In the genomic region with DNA sequence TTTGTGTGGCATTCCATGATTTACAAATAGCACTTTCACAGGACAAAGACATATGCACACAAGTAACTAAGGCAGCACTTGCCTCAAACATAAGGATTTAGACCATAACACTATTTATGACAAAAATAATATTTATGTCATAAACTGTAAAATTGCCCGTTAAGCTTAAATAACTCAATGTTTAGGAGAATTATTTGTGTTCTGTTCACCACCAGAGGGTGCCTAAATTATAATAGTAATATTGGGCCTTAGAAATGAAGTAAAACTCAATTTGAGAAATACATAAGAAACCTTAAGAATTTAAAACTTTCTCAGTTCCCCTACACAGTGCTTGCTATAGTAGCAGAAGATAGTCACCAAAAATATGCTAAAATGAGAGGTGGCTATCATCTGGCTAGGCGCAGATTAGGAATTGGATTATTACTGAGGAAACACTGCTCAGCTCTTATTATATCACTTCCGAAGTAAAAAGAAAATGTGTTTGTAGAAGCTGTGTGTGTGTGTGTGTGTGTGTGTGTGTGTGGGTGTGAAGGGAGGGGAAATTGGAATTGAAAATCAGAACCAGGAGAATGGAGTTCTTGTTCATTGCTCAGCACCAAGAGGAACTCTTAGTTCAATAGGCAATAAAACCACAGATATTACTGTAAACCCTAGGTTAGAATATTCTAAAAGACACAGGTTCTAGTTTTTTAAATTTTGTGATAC, we compare ENCODE assay signal across 15 cellular contexts.
"Had no signal": no experiment of that assay in that cellular context is flagged by ENCODE, and none has a peak within 500 bp of the region (broad histone marks: within the 10 kb centered on the region; RNA-seq: fewer than 3 reads in every experiment).

No MANE protein-coding gene starts in this region.

- ATAC-seq: activated CD4-positive, CD25-positive, alpha-beta regulatory T cell treated with anti-CD3 and anti-CD28 coated beads, Interleukin-2, amount 50 U/mL, for 24 hours; body of pancreas; left lobe of liver; stimulated activated memory B cell treated with anti-CD40 and anti-IgM and Interleukin-4, amounts not matched to agents 10 μg/mL and 1 μg/mL and 100 μg/mL, for 72 hours had no signal

- H2AFZ ChIP-seq: hepatocyte had no signal

- H3K4me2 ChIP-seq: hepatocyte had no signal

- H3K27me3 ChIP-seq: body of pancreas had no signal

- H3K4me3 Mint-ChIP-seq: activated naive CD8-positive, alpha-beta T cell treated with anti-CD3 and anti-CD28 coated beads for 36 hours; dendritic cell treated with granulocyte-macrophage colony-stimulating factor and Interleukin-4, amounts not matched to agents 40 ng/mL and 50 ng/mL, for 4 days; naive B cell; stimulated activated memory B cell treated with anti-CD40 and anti-IgM and Interleukin-4, amounts not matched to agents 10 μg/mL and 1 μg/mL and 100 μg/mL, for 72 hours had no signal

- H3K9me3 ChIP-seq: body of pancreas had no signal

- H3K79me2 ChIP-seq: hepatocyte had no signal

- H3K4me3 ChIP-seq: body of pancreas, hepatocyte had no signal

- H3K9me3 Mint-ChIP-seq: activated naive CD8-positive, alpha-beta T cell treated with anti-CD3 and anti-CD28 coated beads for 36 hours; dendritic cell treated with granulocyte-macrophage colony-stimulating factor and Interleukin-4, amounts not matched to agents 40 ng/mL and 50 ng/mL, for 4 days; stimulated activated memory B cell treated with anti-CD40 and anti-IgM and Interleukin-4, amounts not matched to agents 10 μg/mL and 1 μg/mL and 100 μg/mL, for 72 hours had no signal

- H3K27ac Mint-ChIP-seq: activated naive CD8-positive, alpha-beta T cell treated with anti-CD3 and anti-CD28 coated beads for 36 hours; dendritic cell treated with granulocyte-macrophage colony-stimulating factor and Interleukin-4, amounts not matched to agents 40 ng/mL and 50 ng/mL, for 4 days; naive B cell; stimulated activated memory B cell treated with anti-CD40 and anti-IgM and Interleukin-4, amounts not matched to agents 10 μg/mL and 1 μg/mL and 100 μg/mL, for 72 hours had no signal

- H3K27ac ChIP-seq: body of pancreas, hepatocyte had no signal

- H3K4me1 Mint-ChIP-seq: stimulated activated memory B cell treated with anti-CD40 and anti-IgM and Interleukin-4, amounts not matched to agents 10 μg/mL and 1 μg/mL and 100 μg/mL, for 72 hours had no signal

- H3K36me3 Mint-ChIP-seq: activated naive CD8-positive, alpha-beta T cell treated with anti-CD3 and anti-CD28 coated beads for 36 hours; naive B cell; stimulated activated memory B cell treated with anti-CD40 and anti-IgM and Interleukin-4, amounts not matched to agents 10 μg/mL and 1 μg/mL and 100 μg/mL, for 72 hours had no signal

- DNase-seq: activated CD4-positive, alpha-beta T cell treated with anti-CD3 and anti-CD28 coated beads, Interleukin-2, amount 50 U/mL, for 1 hour; activated CD8-positive, alpha-beta memory T cell treated with anti-CD3 and anti-CD28 coated beads for 24 hours; activated gamma-delta T cell treated with Interleukin-2 at 50 U/mL for 16 hours; activated naive CD8-positive, alpha-beta T cell treated with anti-CD3 and anti-CD28 coated beads for 36 hours; amygdala; body of pancreas; erythroblast; mammary epithelial cell; naive B cell; stimulated activated CD4-positive, alpha-beta T cell treated with anti-CD3 and anti-CD28 coated beads, Interleukin-2, amount 100 ng/mL, for 48 hours had no signal
